In genomic region chrX:49043987-49044281, GRCh38 we compare ENCODE assay signal across 8 cellular contexts. TPM values are rescaled to one million over a fixed set of nuclear protein-coding genes. Genes with fewer than 3 reads are reported as not detected.
DNase-seq lines count a peak whose midpoint lies in the region; ATAC-seq and TF ChIP-seq lines count a peak whose summit lies in the region.

No MANE protein-coding gene starts in this region.

- peak overlapping the region; percentile 62 for H3K4me3 ChIP-seq in GM23248
- H3K4me3 ChIP-seq in fibroblast of villous mesenchyme (ENCODE audit: low read depth, low read length) = peak overlapping the region; percentile 25
- H3K4me3 ChIP-seq in skeletal muscle satellite cell (ENCODE audit: low read length) = peak overlapping the region; percentile 61
- no peak overlapping the region for H3K4me3 ChIP-seq in aorta (ENCODE audit: low read length in 2 of 2)

- H3K4me1 ChIP-seq in GM23248 (ENCODE audit: insufficient read depth) = peaks cover 5% of the 10 kb centered on the region; the same call in 1 of the 2 replicates
- peaks cover 14% of the 10 kb centered on the region for H3K4me1 ChIP-seq in skeletal muscle satellite cell (ENCODE audit: control insufficient read depth, insufficient read depth, low read length)
- H3K4me1 ChIP-seq in aorta (ENCODE audit: control insufficient read depth in 1 of 2, insufficient read depth in 2 of 2, low read length in 2 of 2) = no peaks in the 10 kb centered on the region

- H3K9me3 ChIP-seq in GM23248 (ENCODE audit: low read depth) (no peaks in the 10 kb centered on the region), T-helper 17 cell (ENCODE audit: control insufficient read depth, low read length, poor library complexity, severe bottlenecking) (no peaks in the 10 kb centered on the region), skeletal muscle satellite cell (replicated peaks; ENCODE audit: low read length) (no peaks in the 10 kb centered on the region), aorta (ENCODE audit: control insufficient read depth, low read length) (no peaks in the 10 kb centered on the region)

- H3K4me3 Mint-ChIP-seq in T-helper 17 cell = peak overlapping the region; percentile 89

- H3K27me3 Mint-ChIP-seq in T-helper 17 cell = no peaks in the 10 kb centered on the region

- H3K36me3 ChIP-seq in GM23248 (ENCODE audit: low read depth) (no peaks in the 10 kb centered on the region), skeletal muscle satellite cell (ENCODE audit: insufficient read depth, low read length) (peaks cover 7% of the 10 kb centered on the region), aorta (ENCODE audit: control insufficient read depth in 1 of 2, insufficient read depth in 2 of 2, low read length in 1 of 2) (peaks cover 0 to 5% of the 10 kb centered on the region in 2 donors)

- H3K4me2 ChIP-seq in GM23248 (ENCODE audit: unreplicated experiment) (peak overlapping the region; percentile 68), skeletal muscle satellite cell (ENCODE audit: low read length) (peak overlapping the region; percentile 77)

- no peaks in the 10 kb centered on the region for H4K20me1 ChIP-seq in GM23248 (ENCODE audit: insufficient read depth)

- in situ Hi-C loops in GM23248 (cut with MboI) (loop anchor here (25.0 kb wide), 1 partner anchor 107 kb away; no protein-coding TSS in a partner anchor), KBM-7 (cut with MboI; ENCODE audit: low pct_unique_long_range_greater_than_20kb, low sequenced_read_pairs) (no loop called here)

- H3F3A ChIP-seq in GM23248 (ENCODE audit: insufficient read depth) = peaks cover 26% of the 10 kb centered on the region; the same call in 1 of the 2 replicates

- H3K27me3 ChIP-seq in GM23248 (replicated peaks; ENCODE audit: insufficient read depth) = no peaks in the 10 kb centered on the region
- H3K27me3 ChIP-seq in skeletal muscle satellite cell (ENCODE audit: control insufficient read depth, insufficient read depth, low read length) = no peaks in the 10 kb centered on the region
- no peaks in the 10 kb centered on the region for H3K27me3 ChIP-seq in aorta (ENCODE audit: control insufficient read depth in 1 of 2, insufficient read depth in 2 of 2, low read length in 1 of 2)

- DNase-seq in GM23248 (no peak), T-helper 17 cell (no peak), fibroblast of villous mesenchyme (ENCODE audit: low read depth) (no peak), aorta (no peak), KBM-7 (no peak), H4 (ENCODE audit: low spot score) (no peak), inferior parietal cortex (ENCODE audit: extremely low spot score) (no peak)

- H2AFZ ChIP-seq in GM23248 = peak overlapping the region; percentile 86

- H3K9me2 ChIP-seq in GM23248 (ENCODE audit: insufficient read depth) = no peaks in the 10 kb centered on the region

- intact Hi-C loops in aorta (cut with DNase I) = loop anchor here in 1 of 2 donors (5.0 kb wide), 2 partner anchors 42 to 87 kb away; partner anchors contain the start of genes GRIPAP1 and OTUD5

- H3K4me1 Mint-ChIP-seq in T-helper 17 cell = peaks cover 27% of the 10 kb centered on the region

- H3K9ac ChIP-seq in GM23248 = peak overlapping the region; percentile 56; the same call in 1 of the 2 replicates
- peak overlapping the region; percentile 44 for H3K9ac ChIP-seq in skeletal muscle satellite cell (ENCODE audit: low read depth, low read length)

- peak overlapping the region; percentile 34; the same call in 1 of the 2 replicates for H3K27ac ChIP-seq in GM23248
- peak overlapping the region in 1 of 2 donors; percentile 68 for H3K27ac ChIP-seq in aorta (ENCODE audit: low read depth in 1 of 2, low read length in 2 of 2)

- ATAC-seq in T-helper 17 cell = no peak
- ATAC-seq in aorta (ENCODE audit: low FRiP score) = no peak

- H3K27ac Mint-ChIP-seq in T-helper 17 cell = peak overlapping the region; percentile 86

- H3K79me2 ChIP-seq in GM23248 (ENCODE audit: insufficient read depth) = peaks cover 33% of the 10 kb centered on the region

- TF ChIP-seq CTCF in fibroblast of villous mesenchyme (IDR thresholded peaks at IDR 0.05; ENCODE audit: insufficient read depth, low read depth, low read length) = no peak

- no peaks in the 10 kb centered on the region for H3K36me3 Mint-ChIP-seq in T-helper 17 cell (ENCODE audit: low read depth)

- 0 to 5% methylated on average over 11 of the region's 13 CpGs for WGBS in GM23248 (ENCODE audit: low coverage in 1 of 2, low lambda C conversion rate in 2 of 2, missing lambda C conversion rate in 2 of 2), 2 experiments
- WGBS in aorta, 2 donors = 13 to 33% methylated on average over 13 of the region's 13 CpGs

RNA-seq across cellular contexts. Expression of gene TFE3, which starts 0.8 kb away (rescaled TPM):
- total RNA-seq in GM23248 (2014; rRNA removed; shearing (Covaris generic)) = 72.5 and 85.6 TPM in 2 replicates
- polyA plus RNA-seq in GM23248 (2016; fragmentation: Nextera tagmentation; extraction: Ambion mirVana) = 53.0 and 57.3 TPM in 2 replicates
- total RNA-seq in T-helper 17 cell = 10 to 100 TPM; 38.9 to 46.4 TPM
- total RNA-seq in fibroblast of villous mesenchyme = 37.1 and 45.1 TPM in 2 replicates
- total RNA-seq in skeletal muscle satellite cell (2012; rRNA removed) = 35.5 and 38.7 TPM in 2 replicates
- total RNA-seq in aorta = 10 to 100 TPM; 67.7 to 70.6 TPM
- polyA plus RNA-seq in aorta = 10 to 100 TPM; 23.4 to 47.0 TPM
- total RNA-seq in H4 (2014; rRNA removed; shearing (Covaris generic)) = 23.7 and 47.1 TPM in 2 replicates

RNA-seq across cellular contexts. Expression of gene CCDC120, which starts 14.9 kb away (rescaled TPM):
- 0.22 TPM in 1 of 2 replicates, not detected in the other for total RNA-seq in GM23248 (2014; rRNA removed; shearing (Covaris generic))
- 0.94 and 1.3 TPM in 2 replicates for polyA plus RNA-seq in GM23248 (2016; fragmentation: Nextera tagmentation; extraction: Ambion mirVana)
- 10 to 100 TPM; 10.8 to 11.8 TPM for total RNA-seq in T-helper 17 cell
- 0.86 and 0.97 TPM in 2 replicates for total RNA-seq in fibroblast of villous mesenchyme
- total RNA-seq in skeletal muscle satellite cell (2012; rRNA removed) = 0.25 and 0.44 TPM in 2 replicates
- total RNA-seq in aorta = 1 to 10 TPM; 5.1 to 7.6 TPM
- polyA plus RNA-seq in aorta = 1 to 10 TPM; 4.3 to 6.4 TPM
- total RNA-seq in H4 (2014; rRNA removed; shearing (Covaris generic)) = 0.08 and 0.31 TPM in 2 replicates

RNA-seq across cellular contexts. Expression of gene PRAF2, which starts 29.9 kb away (rescaled TPM):
- total RNA-seq in GM23248 (2014; rRNA removed; shearing (Covaris generic)) = 17.5 and 24.6 TPM in 2 replicates
- 141 and 143 TPM in 2 replicates for polyA plus RNA-seq in GM23248 (2016; fragmentation: Nextera tagmentation; extraction: Ambion mirVana)
- 10 to 100 TPM; 18.8 to 20.6 TPM for total RNA-seq in T-helper 17 cell
- total RNA-seq in fibroblast of villous mesenchyme = 12.6 and 15.1 TPM in 2 replicates
- total RNA-seq in skeletal muscle satellite cell (2012; rRNA removed) = 16.2 and 19.2 TPM in 2 replicates
- 10 to 100 TPM; 37.7 to 40.2 TPM for total RNA-seq in aorta
- 10 to 100 TPM; 30.8 to 54.3 TPM for polyA plus RNA-seq in aorta
- total RNA-seq in H4 (2014; rRNA removed; shearing (Covaris generic)) = 12.5 and 18.2 TPM in 2 replicates

RNA-seq across cellular contexts. Expression of gene WDR45, which starts 35.8 kb away (rescaled TPM):
- total RNA-seq in GM23248 (2014; rRNA removed; shearing (Covaris generic)) = 78.5 and 91.9 TPM in 2 replicates
- polyA plus RNA-seq in GM23248 (2016; fragmentation: Nextera tagmentation; extraction: Ambion mirVana) (101 and 103 TPM in 2 replicates), aorta (100 to 1,000 TPM in 1 of 2 donors, 10 to 100 TPM in 1; 73.0 to 236 TPM)
- total RNA-seq in T-helper 17 cell (10 to 100 TPM; 69.9 to 73.5 TPM), fibroblast of villous mesenchyme (46.6 and 56.0 TPM in 2 replicates), aorta (10 to 100 TPM; 66.1 to 84.4 TPM)
- 37.8 and 39.0 TPM in 2 replicates for total RNA-seq in skeletal muscle satellite cell (2012; rRNA removed)
- 50.0 and 57.6 TPM in 2 replicates for total RNA-seq in H4 (2014; rRNA removed; shearing (Covaris generic))

RNA-seq across cellular contexts. Expression of gene GRIPAP1, which starts 41.9 kb away (rescaled TPM):
- 16.5 and 31.6 TPM in 2 replicates for total RNA-seq in GM23248 (2014; rRNA removed; shearing (Covaris generic))
- polyA plus RNA-seq in GM23248 (2016; fragmentation: Nextera tagmentation; extraction: Ambion mirVana) (16.5 and 21.8 TPM in 2 replicates), aorta (10 to 100 TPM; 17.3 to 37.2 TPM)
- total RNA-seq in T-helper 17 cell (100 to 1,000 TPM; 107 to 123 TPM), fibroblast of villous mesenchyme (14.2 and 14.5 TPM in 2 replicates), aorta (10 to 100 TPM; 46.1 to 53.7 TPM)
- total RNA-seq in skeletal muscle satellite cell (2012; rRNA removed) = 5.2 and 9.9 TPM in 2 replicates
- total RNA-seq in H4 (2014; rRNA removed; shearing (Covaris generic)) = 15.3 and 15.9 TPM in 2 replicates

Comparison
In these comparisons a context has a peak if more than half of its experiments do, and no peak if none do; other contexts are left out.
1. H3K4me3 ChIP-seq: peak in GM23248 (single experiment), fibroblast of villous mesenchyme (single experiment) and skeletal muscle satellite cell (single experiment); none in aorta (0 of 2).